In the genomic region with DNA sequence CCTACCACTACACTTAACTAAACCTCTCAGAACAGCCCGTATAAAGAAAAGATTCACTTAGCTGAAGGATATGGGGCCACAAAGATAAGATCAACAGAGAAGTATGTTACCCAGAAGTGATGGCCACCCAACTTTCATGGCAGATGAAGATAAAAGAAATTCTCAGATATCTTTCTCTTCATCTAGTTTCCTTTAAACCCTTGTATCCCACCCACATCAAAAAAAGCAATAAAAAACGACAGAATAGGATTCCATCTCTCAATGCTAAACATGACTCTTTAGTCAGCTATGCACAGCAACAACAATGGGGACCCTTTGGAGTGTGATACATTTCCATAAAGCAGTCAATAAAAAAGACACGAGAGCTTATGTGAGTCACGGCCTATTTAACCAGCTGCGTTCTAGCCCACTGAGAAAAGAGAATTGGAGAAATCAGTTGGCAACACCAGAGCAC, we compare ENCODE assay signal across 9 cellular contexts.
DNase-seq lines count a peak whose midpoint lies in the region; ATAC-seq and TF ChIP-seq lines count a peak whose summit lies in the region.
"Had no signal": no experiment of that assay in that cellular context is flagged by ENCODE, and none has a peak within 500 bp of the region (broad histone marks: within the 10 kb centered on the region; RNA-seq: fewer than 3 reads in every experiment).

No MANE protein-coding gene starts in this region.

- no peaks in the 10 kb centered on the region for H3K27me3 Mint-ChIP-seq in CD8-positive, alpha-beta T cell (ENCODE audit: low read depth)

- H3K27ac ChIP-seq in CD8-positive, alpha-beta T cell (ENCODE audit: low read depth, low read length), result no peak overlapping the region
- H3K27ac ChIP-seq in HEK293 (ENCODE audit: extremely low read depth, low read depth, low read length), result no peak overlapping the region

- H3K36me3 ChIP-seq in CD8-positive, alpha-beta T cell (ENCODE audit: insufficient read depth, low read length), result peaks cover 6% of the 10 kb centered on the region
- H3K36me3 ChIP-seq in HEK293 (ENCODE audit: control insufficient read depth in 2 of 2, insufficient read depth in 1 of 2, low read length in 2 of 2), result no peaks in the 10 kb centered on the region

- peak overlapping the region; percentile 18 for H3K27ac Mint-ChIP-seq in CD8-positive, alpha-beta T cell
- H3K27ac Mint-ChIP-seq: memory B cell had no signal

- POLR2A ChIA-PET in CD8-positive, alpha-beta T cell (lab: Charles Lee), result interaction anchor here (0.6 kb wide), 1 partner anchor 41 kb away, joined by 3 read pairs; no protein-coding TSS in a partner anchor
- POLR2A ChIA-PET in HEK293 (lab: Yijun Ruan, JAX), result interaction anchor here (0.7 to 1.4 kb wide), 2 partner anchors 94 to 436 kb away, joined by 3 to 5 read pairs; no protein-coding TSS in a partner anchor

- H3K27me3 ChIP-seq in CD8-positive, alpha-beta T cell (ENCODE audit: insufficient read depth, low read length), result no peaks in the 10 kb centered on the region

- TF ChIP-seq CTCF in CD8-positive, alpha-beta T cell (IDR thresholded peaks at IDR 0.05), result no peak
- no peak for TF ChIP-seq CTCF in HEK293 (tag by site-specific recombination; IDR thresholded peaks at IDR 0.05)

- DNase-seq in CD8-positive, alpha-beta T cell, result no peak
- DNase-seq in SHP77 treated with DMSO at 0.1 percent for 48 hours (lab: John Stamatoyannopoulos, UW) (peak; percentile 96), foreskin melanocyte (peak; percentile 83)

- peaks cover 47% of the 10 kb centered on the region for H3K4me1 Mint-ChIP-seq in CD8-positive, alpha-beta T cell (ENCODE audit: low read depth)

- intact Hi-C loops in CD8-positive, alpha-beta T cell (cut with DNase I, micrococcal nuclease), result no loop called here

- H3K36me3 Mint-ChIP-seq in CD8-positive, alpha-beta T cell, result peaks cover 72% of the 10 kb centered on the region
- H3K36me3 Mint-ChIP-seq: memory B cell had no signal

- H3K9me3 Mint-ChIP-seq in CD8-positive, alpha-beta T cell, result no peaks in the 10 kb centered on the region
- H3K9me3 Mint-ChIP-seq: memory B cell had no signal

- H3K4me1 ChIP-seq in CD8-positive, alpha-beta T cell (ENCODE audit: insufficient read depth, low read length), result peaks cover 14% of the 10 kb centered on the region
- peaks cover 17% of the 10 kb centered on the region for H3K4me1 ChIP-seq in HEK293 (ENCODE audit: control insufficient read depth, insufficient read depth, low read length)

- ATAC-seq in CD8-positive, alpha-beta T cell, result peak; percentile 49
- ATAC-seq in GM18520 (IDR thresholded peaks at IDR 0.05; ENCODE audit: unreplicated experiment) (no peak), GM19455 (IDR thresholded peaks at IDR 0.05; ENCODE audit: unreplicated experiment) (no peak), GM18870 (IDR thresholded peaks at IDR 0.05; ENCODE audit: unreplicated experiment) (no peak), GM21423 (IDR thresholded peaks at IDR 0.05; ENCODE audit: unreplicated experiment) (no peak)

- H3K4me3 ChIP-seq in CD8-positive, alpha-beta T cell (ENCODE audit: low read depth, low read length), result no peak overlapping the region
- no peak overlapping the region for H3K4me3 ChIP-seq in HEK293 (ENCODE audit: low read depth, low read length)

- no peaks in the 10 kb centered on the region for H3K9me3 ChIP-seq in CD8-positive, alpha-beta T cell (ENCODE audit: low read length)
- no peaks in the 10 kb centered on the region for H3K9me3 ChIP-seq in HEK293 (ENCODE audit: control insufficient read depth, insufficient read depth, low read depth, low read length)

- CTCF ChIA-PET in CD8-positive, alpha-beta T cell (lab: Charles Lee), result no interaction called here
- CTCF ChIA-PET in HEK293 (lab: Yijun Ruan, JAX), result interaction anchor here (0.6 to 4.5 kb wide), 9 partner anchors 8 to 182 kb away, joined by 3 to 22 read pairs (median 5); no protein-coding TSS in a partner anchor

- H3K4me3 Mint-ChIP-seq in CD8-positive, alpha-beta T cell, result no peak overlapping the region
- H3K4me3 Mint-ChIP-seq: memory B cell had no signal

TF ChIP-seq in HEK293, 187 proteins besides CTCF, POLR2A, EP300 and RAD21 (continues in another document):
- TF ChIP-seq ZFHX2 (tag by site-specific recombination; conservative IDR thresholded peaks at IDR 0.05), result no peak
- TF ChIP-seq MYNN (tag by site-specific recombination; IDR thresholded peaks at IDR 0.05; ENCODE audit: borderline replicate concordance), result no peak
- no peak for TF ChIP-seq GLIS2 (tag by site-specific recombination; IDR thresholded peaks at IDR 0.05)
- TF ChIP-seq ZNF701 (tag by site-specific recombination; IDR thresholded peaks at IDR 0.05), result no peak
- peak; percentile 87; the same call in 1 of the 2 replicates for TF ChIP-seq ZEB2 (tag by site-specific recombination; IDR thresholded peaks at IDR 0.05)
- TF ChIP-seq ZNF335 (tag by site-specific recombination; conservative IDR thresholded peaks at IDR 0.05), result peak; percentile 44
- TF ChIP-seq ZNF571 (tag by site-specific recombination; IDR thresholded peaks at IDR 0.05), result no peak
- no peak for TF ChIP-seq ZNF416 (tag by site-specific recombination; IDR thresholded peaks at IDR 0.05)
- TF ChIP-seq KLF17 (tag by site-specific recombination; IDR thresholded peaks at IDR 0.05), result no peak
- TF ChIP-seq, protein P1, sequence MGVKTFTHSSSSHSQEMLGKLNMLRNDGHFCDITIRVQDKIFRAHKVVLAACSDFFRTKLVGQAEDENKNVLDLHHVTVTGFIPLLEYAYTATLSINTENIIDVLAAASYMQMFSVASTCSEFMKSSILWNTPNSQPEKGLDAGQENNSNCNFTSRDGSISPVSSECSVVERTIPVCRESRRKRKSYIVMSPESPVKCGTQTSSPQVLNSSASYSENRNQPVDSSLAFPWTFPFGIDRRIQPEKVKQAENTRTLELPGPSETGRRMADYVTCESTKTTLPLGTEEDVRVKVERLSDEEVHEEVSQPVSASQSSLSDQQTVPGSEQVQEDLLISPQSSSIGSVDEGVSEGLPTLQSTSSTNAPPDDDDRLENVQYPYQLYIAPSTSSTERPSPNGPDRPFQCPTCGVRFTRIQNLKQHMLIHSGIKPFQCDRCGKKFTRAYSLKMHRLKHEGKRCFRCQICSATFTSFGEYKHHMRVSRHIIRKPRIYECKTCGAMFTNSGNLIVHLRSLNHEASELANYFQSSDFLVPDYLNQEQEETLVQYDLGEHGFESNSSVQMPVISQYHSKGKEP (tag by site-specific recombination; IDR thresholded peaks at IDR 0.05), result no peak
- TF ChIP-seq, protein P2, sequence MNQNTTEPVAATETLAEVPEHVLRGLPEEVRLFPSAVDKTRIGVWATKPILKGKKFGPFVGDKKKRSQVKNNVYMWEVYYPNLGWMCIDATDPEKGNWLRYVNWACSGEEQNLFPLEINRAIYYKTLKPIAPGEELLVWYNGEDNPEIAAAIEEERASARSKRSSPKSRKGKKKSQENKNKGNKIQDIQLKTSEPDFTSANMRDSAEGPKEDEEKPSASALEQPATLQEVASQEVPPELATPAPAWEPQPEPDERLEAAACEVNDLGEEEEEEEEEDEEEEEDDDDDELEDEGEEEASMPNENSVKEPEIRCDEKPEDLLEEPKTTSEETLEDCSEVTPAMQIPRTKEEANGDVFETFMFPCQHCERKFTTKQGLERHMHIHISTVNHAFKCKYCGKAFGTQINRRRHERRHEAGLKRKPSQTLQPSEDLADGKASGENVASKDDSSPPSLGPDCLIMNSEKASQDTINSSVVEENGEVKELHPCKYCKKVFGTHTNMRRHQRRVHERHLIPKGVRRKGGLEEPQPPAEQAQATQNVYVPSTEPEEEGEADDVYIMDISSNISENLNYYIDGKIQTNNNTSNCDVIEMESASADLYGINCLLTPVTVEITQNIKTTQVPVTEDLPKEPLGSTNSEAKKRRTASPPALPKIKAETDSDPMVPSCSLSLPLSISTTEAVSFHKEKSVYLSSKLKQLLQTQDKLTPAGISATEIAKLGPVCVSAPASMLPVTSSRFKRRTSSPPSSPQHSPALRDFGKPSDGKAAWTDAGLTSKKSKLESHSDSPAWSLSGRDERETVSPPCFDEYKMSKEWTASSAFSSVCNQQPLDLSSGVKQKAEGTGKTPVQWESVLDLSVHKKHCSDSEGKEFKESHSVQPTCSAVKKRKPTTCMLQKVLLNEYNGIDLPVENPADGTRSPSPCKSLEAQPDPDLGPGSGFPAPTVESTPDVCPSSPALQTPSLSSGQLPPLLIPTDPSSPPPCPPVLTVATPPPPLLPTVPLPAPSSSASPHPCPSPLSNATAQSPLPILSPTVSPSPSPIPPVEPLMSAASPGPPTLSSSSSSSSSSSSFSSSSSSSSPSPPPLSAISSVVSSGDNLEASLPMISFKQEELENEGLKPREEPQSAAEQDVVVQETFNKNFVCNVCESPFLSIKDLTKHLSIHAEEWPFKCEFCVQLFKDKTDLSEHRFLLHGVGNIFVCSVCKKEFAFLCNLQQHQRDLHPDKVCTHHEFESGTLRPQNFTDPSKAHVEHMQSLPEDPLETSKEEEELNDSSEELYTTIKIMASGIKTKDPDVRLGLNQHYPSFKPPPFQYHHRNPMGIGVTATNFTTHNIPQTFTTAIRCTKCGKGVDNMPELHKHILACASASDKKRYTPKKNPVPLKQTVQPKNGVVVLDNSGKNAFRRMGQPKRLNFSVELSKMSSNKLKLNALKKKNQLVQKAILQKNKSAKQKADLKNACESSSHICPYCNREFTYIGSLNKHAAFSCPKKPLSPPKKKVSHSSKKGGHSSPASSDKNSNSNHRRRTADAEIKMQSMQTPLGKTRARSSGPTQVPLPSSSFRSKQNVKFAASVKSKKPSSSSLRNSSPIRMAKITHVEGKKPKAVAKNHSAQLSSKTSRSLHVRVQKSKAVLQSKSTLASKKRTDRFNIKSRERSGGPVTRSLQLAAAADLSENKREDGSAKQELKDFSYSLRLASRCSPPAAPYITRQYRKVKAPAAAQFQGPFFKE (tag by site-specific recombination; IDR thresholded peaks at IDR 0.05; ENCODE audit: borderline replicate concordance), result no peak
- TF ChIP-seq ZNF2 (tag by site-specific recombination; IDR thresholded peaks at IDR 0.05), result no peak
- no peak for TF ChIP-seq GFI1B (tag by site-specific recombination; IDR thresholded peaks at IDR 0.05)
- TF ChIP-seq ZNF777 (tag by site-specific recombination; IDR thresholded peaks at IDR 0.05; ENCODE audit: borderline replicate concordance), result no peak
- TF ChIP-seq ZNF426 (tag by site-specific recombination; IDR thresholded peaks at IDR 0.05), result no peak
- TF ChIP-seq EGR2 (tag by site-specific recombination; IDR thresholded peaks at IDR 0.05; ENCODE audit: low read depth), result no peak
- TF ChIP-seq ZNF791 (tag by site-specific recombination; IDR thresholded peaks at IDR 0.05), result no peak
- no peak for TF ChIP-seq PRDM1 (tag by site-specific recombination; IDR thresholded peaks at IDR 0.05)

Comparison
In these comparisons a context has a peak if more than half of its experiments do, and no peak if none do; other contexts are left out.
1. DNase-seq: peak in SHP77 treated with DMSO at 0.1 percent for 48 hours (single experiment) and foreskin melanocyte (single experiment); none in CD8-positive, alpha-beta T cell (0 of 7).